8 cellular contexts compared by ENCODE assay signal in genomic region chr3:49673131-49673714, GRCh38. TPM values are rescaled to one million over a fixed set of nuclear protein-coding genes. Genes with fewer than 3 reads are reported as not detected.
DNase-seq lines count a peak whose midpoint lies in the region; TF ChIP-seq lines count a peak whose summit lies in the region.

No MANE protein-coding gene starts in this region.

- in situ Hi-C loops in ACHN (cut with HindIII; ENCODE audit: low pct_ligation_motif_present, low pct_unique_long_range_greater_than_20kb, low sequenced_read_pairs) = no loop called here

- DNase-seq in activated T-cell treated with anti-CD3 and anti-CD28 coated beads for 24 hours (ENCODE audit: low read depth) = peak; percentile 23
- no peak for DNase-seq in activated T-cell treated with anti-CD3 and anti-CD28 coated beads, Interleukin-2, amount 50 U/mL, for 48 hours
- peak; percentile 79 for DNase-seq in SW480 (ENCODE audit: low spot score)
- no peak for DNase-seq in fibroblast of pulmonary artery (ENCODE audit: low read depth)
- no peak for DNase-seq in sigmoid colon
- DNase-seq in ecto neural progenitor cell (ENCODE audit: low spot score) = no peak
- DNase-seq in NCI-H82 treated with DMSO at 0.1 percent for 48 hours (lab: John Stamatoyannopoulos, UW; ENCODE audit: unreplicated experiment) = no peak
- no peak for DNase-seq in ACHN

- H3K4me3 ChIP-seq in fibroblast of pulmonary artery (replicated peaks; ENCODE audit: low read depth, low read length) = peak overlapping the region; percentile 76
- peak overlapping the region; percentile 83 to 94 (median 90) for H3K4me3 ChIP-seq in sigmoid colon

- TF ChIP-seq POLR2A in sigmoid colon (IDR thresholded peaks at IDR 0.05) = no peak

- peaks cover 0 to 27% (median 24%) of the 10 kb centered on the region in 4 donors for H3K36me3 ChIP-seq in sigmoid colon

- no peaks in the 10 kb centered on the region for H3K9me3 ChIP-seq in sigmoid colon

- 20 to 22% methylated on average over 17 of the region's 17 CpGs for WGBS in sigmoid colon, 2 donors

- peak overlapping the region; percentile 87 to 95 (median 88) for H3K27ac ChIP-seq in sigmoid colon

- intact Hi-C loops in sigmoid colon (cut with DNase I) = loop anchor here (5.0 kb wide), 1 partner anchor 246 kb away; the partner anchor contains the start of gene NICN1

- peaks cover 0 to 10% (median 8%) of the 10 kb centered on the region in 3 donors for H3K27me3 ChIP-seq in sigmoid colon

- no peak for TF ChIP-seq EP300 in sigmoid colon (IDR thresholded peaks at IDR 0.05)

- TF ChIP-seq CTCF in fibroblast of pulmonary artery (IDR thresholded peaks at IDR 0.05; ENCODE audit: low read length, missing control alignments) (no peak), sigmoid colon (IDR thresholded peaks at IDR 0.05) (no peak)

- H3K4me1 ChIP-seq in sigmoid colon = peaks cover 0 to 21% (median 20%) of the 10 kb centered on the region in 4 donors

RNA-seq across cellular contexts. Expression of gene APEH, which starts 0.9 kb away (rescaled TPM):
- 10 to 100 TPM; 49.0 to 64.8 (median 57.7) TPM for total RNA-seq in sigmoid colon
- polyA plus RNA-seq in sigmoid colon = 100 to 1,000 TPM in 1 of 3 donors, 10 to 100 TPM in 2; 64.9 to 102 (median 71.4) TPM

RNA-seq across cellular contexts. Expression of gene MST1, which starts 16.1 kb away (rescaled TPM):
- 10 to 100 TPM in 2 of 4 donors, 1 to 10 TPM in 2; 3.9 to 12.5 (median 7.7) TPM for total RNA-seq in sigmoid colon
- 10 to 100 TPM in 1 of 3 donors, 1 to 10 TPM in 1, not detected in 1; 3.0 to 18.1 TPM for polyA plus RNA-seq in sigmoid colon

RNA-seq across cellular contexts. Expression of gene RNF123, which starts 16.1 kb away (rescaled TPM):
- total RNA-seq in sigmoid colon = 10 to 100 TPM; 16.5 to 29.4 (median 20.8) TPM
- 10 to 100 TPM; 12.5 to 28.6 (median 14.4) TPM for polyA plus RNA-seq in sigmoid colon

RNA-seq across cellular contexts. Expression of gene AMIGO3, which starts 46.3 kb away (rescaled TPM):
- total RNA-seq in sigmoid colon = under 1 TPM in 2 of 4 donors, not detected in 2; 0.71 to 0.82 TPM
- 1 to 10 TPM in 1 of 3 donors, under 1 TPM in 1, not detected in 1; 0.46 to 1.2 TPM for polyA plus RNA-seq in sigmoid colon

RNA-seq across cellular contexts. Expression of gene GMPPB, which starts 50.5 kb away (rescaled TPM):
- 10 to 100 TPM in 2 of 4 donors, 1 to 10 TPM in 2; 9.9 to 14.3 (median 10.8) TPM for total RNA-seq in sigmoid colon
- polyA plus RNA-seq in sigmoid colon = 10 to 100 TPM; 25.2 to 57.5 (median 44.9) TPM

Comparison
In these comparisons a context has a peak if more than half of its experiments do, and no peak if none do; other contexts are left out.
1. DNase-seq: peak in activated T-cell treated with anti-CD3 and anti-CD28 coated beads for 24 hours (single experiment) and SW480 (single experiment); none in activated T-cell treated with anti-CD3 and anti-CD28 coated beads, Interleukin-2, amount 50 U/mL, for 48 hours (0 of 2), fibroblast of pulmonary artery (single experiment), sigmoid colon (single experiment), ecto neural progenitor cell (single experiment), NCI-H82 treated with DMSO at 0.1 percent for 48 hours (single experiment) and ACHN (single experiment).